In the genomic region with DNA sequence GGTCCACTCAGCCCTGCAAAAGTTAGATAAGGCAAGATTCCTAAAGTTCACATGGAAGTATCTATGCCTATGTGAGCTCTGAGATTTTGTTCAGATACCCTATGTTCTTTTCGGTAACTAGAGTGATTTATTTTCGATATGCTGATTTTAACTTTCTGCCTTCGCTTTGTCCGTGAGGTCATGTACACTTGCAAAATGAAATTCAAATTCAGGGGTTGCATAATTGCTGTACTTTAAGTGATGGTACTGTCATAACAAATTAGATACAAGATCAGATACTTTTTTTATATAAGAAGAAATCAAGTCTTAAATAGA, we compare ENCODE assay signal across 8 cellular contexts. TPM values are rescaled to one million over a fixed set of nuclear protein-coding genes. Genes with fewer than 3 reads are reported as not detected.
A peak's percentile ranks its signal among the peaks of the same experiment; 100 is the strongest.
DNase-seq lines count a peak whose midpoint lies in the region; ATAC-seq, FAIRE-seq and TF ChIP-seq lines count a peak whose summit lies in the region.

No MANE protein-coding gene starts in this region.

- peak overlapping the region; percentile 80 for H3K9ac ChIP-seq in iPS-18a (ENCODE audit: low read length)
- H3K9ac ChIP-seq in stomach smooth muscle (ENCODE audit: low read length in 2 of 2): peak overlapping the region; percentile 82 to 94

- no peak for TF ChIP-seq RAD21 in A549 (conservative IDR thresholded peaks at IDR 0.05 in 1 of 2, IDR thresholded peaks at IDR 0.05 in 1 of 2)

- POLR2A ChIA-PET in A549 (lab: Yijun Ruan, JAX): interaction anchor here (0.6 kb wide), 1 partner anchor 55 kb away, joined by 7 read pairs; no protein-coding TSS in a partner anchor
- POLR2A ChIA-PET in activated CD8-positive, alpha-beta T cell treated with anti-CD3 and anti-CD28 coated beads for 36 hours (lab: Charles Lee): no interaction called here

- no peaks in the 10 kb centered on the region for H3K9me3 ChIP-seq in A549
- no peaks in the 10 kb centered on the region for H3K9me3 ChIP-seq in iPS-18a (ENCODE audit: control insufficient read depth, low read depth, low read length)
- no peaks in the 10 kb centered on the region for H3K9me3 ChIP-seq in stomach smooth muscle (ENCODE audit: control insufficient read depth in 2 of 2, low read length in 2 of 2)

- no peaks in the 10 kb centered on the region for H3K36me3 ChIP-seq in iPS-18a (ENCODE audit: control insufficient read depth, low read depth, low read length)
- no peaks in the 10 kb centered on the region for H3K36me3 ChIP-seq in stomach smooth muscle (ENCODE audit: control insufficient read depth in 2 of 2, insufficient read depth in 2 of 2, low read length in 2 of 2)

- H3K9me3 Mint-ChIP-seq in activated CD8-positive, alpha-beta T cell treated with anti-CD3 and anti-CD28 coated beads for 36 hours: no peaks in the 10 kb centered on the region

- peak overlapping the region; percentile 75 for H3K4me3 ChIP-seq in A549
- peak overlapping the region; percentile 93 for H3K4me3 ChIP-seq in iPS-18a (ENCODE audit: low read length)
- peak overlapping the region; percentile 77 to 96 for H3K4me3 ChIP-seq in stomach smooth muscle (ENCODE audit: low read length in 2 of 2)

- peak overlapping the region; percentile 71 for H3K27ac Mint-ChIP-seq in activated CD8-positive, alpha-beta T cell treated with anti-CD3 and anti-CD28 coated beads for 36 hours

- ATAC-seq in A549 (0 out of 6 replicates have a peak, but pooled peaks of 1 of the 2 experiments have one; percentile 2), GM21526 (IDR thresholded peaks at IDR 0.05; ENCODE audit: low FRiP score, unreplicated experiment) (peak; percentile 8), GM21360 (IDR thresholded peaks at IDR 0.05; ENCODE audit: unreplicated experiment) (no peak), HG02840 (IDR thresholded peaks at IDR 0.05; ENCODE audit: low FRiP score, unreplicated experiment) (no peak)
- ATAC-seq in activated CD8-positive, alpha-beta T cell treated with anti-CD3 and anti-CD28 coated beads for 36 hours: no peak

- no peak for TF ChIP-seq POLR2A in A549 (IDR thresholded peaks at IDR 0.05; ENCODE audit: low read length)

- H3K27me3 Mint-ChIP-seq in activated CD8-positive, alpha-beta T cell treated with anti-CD3 and anti-CD28 coated beads for 36 hours: no peaks in the 10 kb centered on the region

- peak overlapping the region; percentile 94 to 97 for H3K27ac ChIP-seq in A549
- no peak overlapping the region for H3K27ac ChIP-seq in iPS-18a (ENCODE audit: low read length)
- peak overlapping the region; percentile 76 for H3K27ac ChIP-seq in stomach smooth muscle (ENCODE audit: low read length)

- H3K4me1 ChIP-seq in A549: peaks cover 20% of the 10 kb centered on the region
- H3K4me1 ChIP-seq in iPS-18a (ENCODE audit: control insufficient read depth, low read depth, low read length): peaks cover 11% of the 10 kb centered on the region
- H3K4me1 ChIP-seq in stomach smooth muscle (ENCODE audit: control insufficient read depth, insufficient read depth, low read length): peaks cover 10% of the 10 kb centered on the region

- no peak for FAIRE-seq in A549 (lab: Jason Lieb, UNC)

- H3K36me3 Mint-ChIP-seq in activated CD8-positive, alpha-beta T cell treated with anti-CD3 and anti-CD28 coated beads for 36 hours (ENCODE audit: low read depth): peaks cover 15% of the 10 kb centered on the region

- no peak for DNase-seq in A549 (ENCODE audit: low read depth in 1 of 2, low spot score in 1 of 2)
- no peak for DNase-seq in activated CD8-positive, alpha-beta T cell treated with anti-CD3 and anti-CD28 coated beads for 36 hours
- DNase-seq in AG08396 (ENCODE audit: low spot score): no peak

- peaks cover 28% of the 10 kb centered on the region for H3K4me1 Mint-ChIP-seq in activated CD8-positive, alpha-beta T cell treated with anti-CD3 and anti-CD28 coated beads for 36 hours (ENCODE audit: low read depth)

- WGBS in A549 (ENCODE audit: missing lambda C conversion rate): under 1% methylated on average over 4 of the region's 4 CpGs

- H3K4me2 ChIP-seq in A549: peak overlapping the region; percentile 97

- intact Hi-C loops in activated CD8-positive, alpha-beta T cell treated with anti-CD3 and anti-CD28 coated beads for 36 hours (cut with micrococcal nuclease): no loop called here

- CTCF ChIA-PET in A549 (lab: Yijun Ruan, JAX): no interaction called here
- CTCF ChIA-PET in activated CD8-positive, alpha-beta T cell treated with anti-CD3 and anti-CD28 coated beads for 36 hours (lab: Charles Lee): interaction anchor here (1.1 kb wide), 1 partner anchor 137 kb away, joined by 4 read pairs; no protein-coding TSS in a partner anchor

- TF ChIP-seq EP300 in A549 (IDR thresholded peaks at IDR 0.05): no peak

- TF ChIP-seq CTCF in A549 (IDR thresholded peaks at IDR 0.05): no peak
- no peak for TF ChIP-seq CTCF in activated CD8-positive, alpha-beta T cell treated with anti-CD3 and anti-CD28 coated beads for 36 hours (IDR thresholded peaks at IDR 0.05)

- H3K4me3 Mint-ChIP-seq in activated CD8-positive, alpha-beta T cell treated with anti-CD3 and anti-CD28 coated beads for 36 hours: peak overlapping the region; percentile 70

- H3K27me3 ChIP-seq in iPS-18a (ENCODE audit: control insufficient read depth, insufficient read depth, low read length) (no peaks in the 10 kb centered on the region), stomach smooth muscle (ENCODE audit: control insufficient read depth in 1 of 2, insufficient read depth in 2 of 2, low read length in 2 of 2) (no peaks in the 10 kb centered on the region)

TF ChIP-seq in A549, 52 proteins besides CTCF, POLR2A, EP300 and RAD21:
- no peak for TF ChIP-seq CBX2 (IDR thresholded peaks at IDR 0.05; ENCODE audit: borderline replicate concordance, low read depth)
- TF ChIP-seq CEBPB (IDR thresholded peaks at IDR 0.05): peak in 1 of 2 experiments; percentile 15; a peak in 1 of 4 replicates

RNA-seq across cellular contexts. Expression of gene ECPAS, which starts 0.3 kb away (rescaled TPM):
- polyA plus RNA-seq in A549 (2011; rRNA removed) (73.6 and 88.9 TPM in 2 replicates), A549 (2017; fragmentation: RNase III; extraction: RNeasy Plus Mini Kit Qiagen cat#74134 plus additional on column Dnase treatment) (39.0 to 41.2 TPM (median 40.1 TPM) in 3 replicates)
- 15.9 and 18.7 TPM in 2 replicates for polyA plus RNA-seq in A549 (2012; cell fraction: cytosol; rRNA removed)
- polyA plus RNA-seq in A549 (2012; cell fraction: nucleus; rRNA removed): 15.4 and 31.2 TPM in 2 replicates
- polyA minus RNA-seq in A549 (2011; rRNA and poly(A)+ RNA removed): 162 and 168 TPM in 2 replicates
- 10 to 100 TPM; 71.6 to 79.6 TPM for total RNA-seq in activated CD8-positive, alpha-beta T cell treated with anti-CD3 and anti-CD28 coated beads for 36 hours

RNA-seq across cellular contexts. Expression of gene ZNF483, which starts 40.5 kb away (rescaled TPM):
- polyA plus RNA-seq in A549 (2011; rRNA removed): 2.7 and 2.8 TPM in 2 replicates
- polyA plus RNA-seq in A549 (2012; cell fraction: cytosol; rRNA removed): 0.36 and 0.49 TPM in 2 replicates
- 0.13 and 0.22 TPM in 2 replicates for polyA plus RNA-seq in A549 (2012; cell fraction: nucleus; rRNA removed)
- polyA plus RNA-seq in A549 (2017; fragmentation: RNase III; extraction: RNeasy Plus Mini Kit Qiagen cat#74134 plus additional on column Dnase treatment): 1.0 to 1.1 TPM (median 1.0 TPM) in 3 replicates
- polyA minus RNA-seq in A549 (2011; rRNA and poly(A)+ RNA removed): 8.9 and 9.9 TPM in 2 replicates
- total RNA-seq in activated CD8-positive, alpha-beta T cell treated with anti-CD3 and anti-CD28 coated beads for 36 hours: 1 to 10 TPM; 2.6 to 2.8 TPM
